ENCODE assay signal across 2 cellular contexts in genomic region chr6:27575594-27576361, GRCh38.
TF ChIP-seq lines count a peak whose summit lies in the region.

No MANE protein-coding gene starts in this region.

TF ChIP-seq in SK-N-SH treated with all-trans-retinoic acid at 6 μM for 48 hours, 23 proteins besides CTCF, POLR2A, EP300 and RAD21 (continued from another document):
- TF ChIP-seq PATZ1 (CRISPR knock-in tag; IDR thresholded peaks at IDR 0.05; ENCODE audit: borderline replicate concordance) (no peak), ARNTL (CRISPR knock-in tag; IDR thresholded peaks at IDR 0.05; ENCODE audit: borderline replicate concordance, low read depth) (no peak), TCF4 (CRISPR knock-in tag; IDR thresholded peaks at IDR 0.05; ENCODE audit: borderline replicate concordance) (no peak), ISL1 (CRISPR knock-in tag; IDR thresholded peaks at IDR 0.05) (no peak), GLIS3 (CRISPR knock-in tag; IDR thresholded peaks at IDR 0.05) (no peak), PPARA (CRISPR knock-in tag; IDR thresholded peaks at IDR 0.05; ENCODE audit: borderline replicate concordance) (no peak), TOX (CRISPR knock-in tag; IDR thresholded peaks at IDR 0.05; ENCODE audit: borderline replicate concordance) (no peak), OSR1 (CRISPR knock-in tag; IDR thresholded peaks at IDR 0.05) (no peak), ZNF70 (CRISPR knock-in tag; IDR thresholded peaks at IDR 0.05) (no peak), SNAI2 (CRISPR knock-in tag; IDR thresholded peaks at IDR 0.05) (no peak), CSDC2 (CRISPR knock-in tag; IDR thresholded peaks at IDR 0.05) (no peak), ZNF8 (CRISPR knock-in tag; IDR thresholded peaks at IDR 0.05) (no peak), CSRNP3 (CRISPR knock-in tag; IDR thresholded peaks at IDR 0.05) (no peak), TSHZ2 (CRISPR knock-in tag; IDR thresholded peaks at IDR 0.05) (no peak)

TF ChIP-seq in SK-N-SH, 30 proteins besides CTCF, POLR2A, EP300 and RAD21 (continued from another document):
- no peak for TF ChIP-seq IRF3 (IDR thresholded peaks at IDR 0.05; ENCODE audit: low read depth, low read length)
TF ChIP-seq in SK-N-SH: peak in this region for 0.
